ENCODE assay signal across 22 cellular contexts in the genomic region with DNA sequence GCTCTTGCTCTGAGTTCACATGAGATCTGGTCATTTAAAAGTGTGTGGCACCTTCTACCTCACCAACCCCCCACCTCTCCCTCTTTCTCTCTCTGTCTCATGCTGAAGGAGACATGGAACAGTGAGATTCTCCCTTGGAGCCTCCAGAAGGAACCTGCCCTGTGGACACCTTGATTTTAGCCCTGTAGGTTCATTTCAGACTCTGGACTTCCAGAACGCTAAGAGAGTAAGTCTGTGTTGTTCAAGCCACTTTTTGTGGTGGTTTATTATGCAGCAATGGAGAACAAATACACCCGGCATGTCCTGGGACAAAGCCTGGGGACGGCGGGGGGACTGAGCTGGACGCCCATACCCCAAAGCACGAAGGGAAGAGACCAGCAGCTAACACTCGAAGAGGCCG. TPM values are rescaled to one million over a fixed set of nuclear protein-coding genes. Genes with fewer than 3 reads are reported as not detected.
DNase-seq lines count a peak whose midpoint lies in the region; ATAC-seq, FAIRE-seq and TF ChIP-seq lines count a peak whose summit lies in the region.
"Had no signal": no experiment of that assay in that cellular context is flagged by ENCODE, and none has a peak within 500 bp of the region (broad histone marks: within the 10 kb centered on the region; RNA-seq: fewer than 3 reads in every experiment).

No MANE protein-coding gene starts in this region.

- H3K4me1 ChIP-seq in H1 (replicated peaks in 1 of 4; ENCODE audit: control insufficient read depth in 3 of 4, insufficient read depth in 4 of 4, low read length in 3 of 4) (peaks cover 7 to 18% (median 13%) of the 10 kb centered on the region in 4 experiments), spleen (peaks cover 8 to 53% (median 37%) of the 10 kb centered on the region in 6 donors)

- H3K4me3 Mint-ChIP-seq in activated CD8-positive, alpha-beta memory T cell treated with anti-CD3 and anti-CD28 coated beads, Interleukin-2, amount 10 ng/mL, durations not matched to agents 7 days and 5 days: no peak overlapping the region
- no peak overlapping the region for H3K4me3 Mint-ChIP-seq in stimulated activated memory B cell treated with anti-CD40 and anti-IgM and Interleukin-4, amounts not matched to agents 10 μg/mL and 1 μg/mL and 100 μg/mL, for 72 hours
- H3K4me3 Mint-ChIP-seq: B cell; CD4-positive, alpha-beta memory T cell had no signal

- peaks cover 0 to 3% (median 0%) of the 10 kb centered on the region in 4 experiments; a peak in 1 of 7 replicates for H3K27me3 ChIP-seq in H1 (replicated peaks in 1 of 4; ENCODE audit: control insufficient read depth in 3 of 4, extremely low read depth in 1 of 4, insufficient read depth in 3 of 4, low read length in 3 of 4)
- no peaks in the 10 kb centered on the region for H3K27me3 ChIP-seq in spleen (replicated peaks in 1 of 7)

- FAIRE-seq in GM12891 (lab: Jason Lieb, UNC) (peak; percentile 61), H1 (lab: Jason Lieb, UNC) (no peak)

- H4K20me1 ChIP-seq in H1 (replicated peaks in 1 of 2; ENCODE audit: control insufficient read depth in 1 of 2, insufficient read depth in 2 of 2, low read length in 2 of 2): no peaks in the 10 kb centered on the region

- no peak overlapping the region for H3K27ac Mint-ChIP-seq in activated CD8-positive, alpha-beta memory T cell treated with anti-CD3 and anti-CD28 coated beads, Interleukin-2, amount 10 ng/mL, durations not matched to agents 7 days and 5 days
- H3K27ac Mint-ChIP-seq in stimulated activated memory B cell treated with anti-CD40 and anti-IgM and Interleukin-4, amounts not matched to agents 10 μg/mL and 1 μg/mL and 100 μg/mL, for 72 hours: no peak overlapping the region
- H3K27ac Mint-ChIP-seq: B cell had no signal

- no peak overlapping the region for H3K4ac ChIP-seq in H1 (replicated peaks; ENCODE audit: insufficient read length, low read depth, low read length)

- TF ChIP-seq RAD21 in H1 (IDR thresholded peaks at IDR 0.05 in 1 of 2, conservative IDR thresholded peaks at IDR 0.05 in 1 of 2; ENCODE audit: low read depth in 2 of 2, low read length in 2 of 2): no peak

- peak overlapping the region; percentile 41; the same call in 1 of the 2 replicates for H2BK12ac ChIP-seq in H1 (ENCODE audit: low read depth, low read length)

- WGBS in H1 (ENCODE audit: extremely low coverage in 1 of 2, insufficient coverage in 1 of 2, insufficient read length in 1 of 2, insufficient replicate concordance in 2 of 2, low coverage in 1 of 2, low lambda C conversion rate in 2 of 2, missing lambda C conversion rate in 1 of 2), 2 experiments: 79% methylated on average over 7 of the region's 8 CpGs; no CpG with 5 or more reads in 1 of the 2 experiments
- WGBS in spleen, 5 donors: 81 to 88% (median 83%) methylated on average over 7 to 8 of the region's 8 CpGs

- no peak overlapping the region for H3K9ac ChIP-seq in H1 (replicated peaks in 1 of 4; ENCODE audit: extremely low read depth in 1 of 4, low read depth in 3 of 4, low read length in 3 of 4)

- no peaks in the 10 kb centered on the region for H3K36me3 Mint-ChIP-seq in activated CD8-positive, alpha-beta memory T cell treated with anti-CD3 and anti-CD28 coated beads, Interleukin-2, amount 10 ng/mL, durations not matched to agents 7 days and 5 days
- H3K36me3 Mint-ChIP-seq in stimulated activated memory B cell treated with anti-CD40 and anti-IgM and Interleukin-4, amounts not matched to agents 10 μg/mL and 1 μg/mL and 100 μg/mL, for 72 hours: no peaks in the 10 kb centered on the region
- H3K36me3 Mint-ChIP-seq: CD4-positive, alpha-beta memory T cell had no signal

- no peak overlapping the region for H4K91ac ChIP-seq in H1 (replicated peaks; ENCODE audit: insufficient read length, low read length)

- TF ChIP-seq CTCF in H1 (IDR thresholded peaks at IDR 0.05; ENCODE audit: control extremely low read depth in 1 of 3, insufficient read depth in 1 of 3, low read depth in 1 of 3, low read length in 3 of 3) (no peak), spleen (IDR thresholded peaks at IDR 0.05 in 8 of 11, conservative IDR thresholded peaks at IDR 0.05 in 3 of 11) (no peak)

- H3K36me3 ChIP-seq in H1 (ENCODE audit: control insufficient read depth in 2 of 4, insufficient read depth in 4 of 4, low read length in 3 of 4) (no peaks in the 10 kb centered on the region; a peak in 1 of 8 replicates), spleen (no peaks in the 10 kb centered on the region)

- intact Hi-C loops in spleen (cut with DNase I; ENCODE audit: low total_unique reads): no loop called here

- H3K4me3 ChIP-seq in H1 (ENCODE audit: extremely low read depth in 1 of 4, insufficient read depth in 2 of 4, low read depth in 3 of 4, low read length in 4 of 4): no peak overlapping the region
- H3K4me3 ChIP-seq in spleen: no peak overlapping the region
- H3K4me3 ChIP-seq: PC-9 had no signal

- H3K79me2 ChIP-seq in H1 (ENCODE audit: control insufficient read depth in 1 of 2, insufficient read depth in 2 of 2, low read length in 2 of 2): no peaks in the 10 kb centered on the region

- peak overlapping the region; percentile 48; the same call in 1 of the 2 replicates for H2BK20ac ChIP-seq in H1 (ENCODE audit: low read length)

- no peak overlapping the region for H2BK15ac ChIP-seq in H1 (ENCODE audit: low read length)

- no peak overlapping the region for H4K8ac ChIP-seq in H1 (ENCODE audit: extremely low read depth, insufficient read depth, low read length)

- no peak overlapping the region for H4K5ac ChIP-seq in H1 (ENCODE audit: insufficient read length, low read depth, low read length)

- ATAC-seq in activated CD8-positive, alpha-beta memory T cell treated with anti-CD3 and anti-CD28 coated beads, Interleukin-2, amount 10 ng/mL, durations not matched to agents 7 days and 5 days: no peak
- no peak for ATAC-seq in HG03159 (IDR thresholded peaks at IDR 0.05; ENCODE audit: unreplicated experiment)
- ATAC-seq in GM18870 (IDR thresholded peaks at IDR 0.05; ENCODE audit: unreplicated experiment): no peak
- no peak for ATAC-seq in stimulated activated memory B cell treated with anti-CD40 and anti-IgM and Interleukin-4, amounts not matched to agents 10 μg/mL and 1 μg/mL and 100 μg/mL, for 72 hours

- CTCF ChIA-PET in activated CD8-positive, alpha-beta memory T cell treated with anti-CD3 and anti-CD28 coated beads, Interleukin-2, amount 10 ng/mL, durations not matched to agents 7 days and 5 days (lab: Charles Lee): interaction anchor here (0.6 kb wide), 1 partner anchor 8 kb away, joined by 3 read pairs; no protein-coding TSS in a partner anchor
- CTCF ChIA-PET in H1 (lab: Charles Lee; ENCODE audit: partially characterized antibody): interaction anchor here (0.9 to 1.0 kb wide), 2 partner anchors 14 to 72 kb away, joined by 3 read pairs; no protein-coding TSS in a partner anchor

- H3K14ac ChIP-seq in H1 (ENCODE audit: insufficient read length): no peak overlapping the region

- no peaks in the 10 kb centered on the region; the same call in 1 of the 2 replicates for H3K23me2 ChIP-seq in H1 (ENCODE audit: low read depth, low read length)

- no peak overlapping the region for H3K4me2 ChIP-seq in H1 (ENCODE audit: insufficient read depth in 1 of 2, low read depth in 2 of 2, low read length in 2 of 2)
- H3K4me2 ChIP-seq: PC-9 had no signal

- H2BK5ac ChIP-seq in H1 (ENCODE audit: low read depth, low read length): no peak overlapping the region

- TF ChIP-seq POLR2A in GM12891 (IDR thresholded peaks at IDR 0.05; ENCODE audit: low read depth, low read length) (no peak), H1 (IDR thresholded peaks at IDR 0.05; ENCODE audit: control extremely low read depth in 1 of 2, low read depth in 2 of 2, low read length in 2 of 2) (no peak), spleen (IDR thresholded peaks at IDR 0.05) (no peak)

- TF ChIP-seq EP300 in H1 (IDR thresholded peaks at IDR 0.05; ENCODE audit: borderline replicate concordance in 1 of 2, low read depth in 2 of 2, low read length in 2 of 2): no peak

- H3K79me1 ChIP-seq in H1 (ENCODE audit: low read depth, low read length): no peaks in the 10 kb centered on the region; the same call in 1 of the 2 replicates

- H3K23ac ChIP-seq in H1 (ENCODE audit: insufficient read length): no peak overlapping the region

- H3K56ac ChIP-seq in H1 (replicated peaks; ENCODE audit: insufficient read length, low read depth, low read length): no peak overlapping the region

- H2BK120ac ChIP-seq in H1 (replicated peaks; ENCODE audit: low read depth, low read length): no peak overlapping the region

- no peak overlapping the region for H2AFZ ChIP-seq in H1 (ENCODE audit: low read length)
- H2AFZ ChIP-seq: PC-9 had no signal

- POLR2A ChIA-PET in H1 (lab: Charles Lee; ENCODE audit: partially characterized antibody): interaction anchor here (1.9 kb wide), 1 partner anchor 24 kb away, joined by 6 read pairs; a partner anchor contains a TSS

- H3K4me1 Mint-ChIP-seq in activated CD8-positive, alpha-beta memory T cell treated with anti-CD3 and anti-CD28 coated beads, Interleukin-2, amount 10 ng/mL, durations not matched to agents 7 days and 5 days: peaks cover 47% of the 10 kb centered on the region
- peaks cover 40% of the 10 kb centered on the region for H3K4me1 Mint-ChIP-seq in stimulated activated memory B cell treated with anti-CD40 and anti-IgM and Interleukin-4, amounts not matched to agents 10 μg/mL and 1 μg/mL and 100 μg/mL, for 72 hours

- no peak overlapping the region for H3K18ac ChIP-seq in H1 (ENCODE audit: extremely low read depth, low read length)

- no peak overlapping the region for H3K27ac ChIP-seq in H1 (ENCODE audit: low read depth, low read length)
- peak overlapping the region in 7 of 8 donors; percentile 9 to 57 (median 26) for H3K27ac ChIP-seq in spleen
- H3K27ac ChIP-seq: PC-9 had no signal

- peaks cover 2% of the 10 kb centered on the region for H3K27me3 Mint-ChIP-seq in activated CD8-positive, alpha-beta memory T cell treated with anti-CD3 and anti-CD28 coated beads, Interleukin-2, amount 10 ng/mL, durations not matched to agents 7 days and 5 days
- no peaks in the 10 kb centered on the region for H3K27me3 Mint-ChIP-seq in stimulated activated memory B cell treated with anti-CD40 and anti-IgM and Interleukin-4, amounts not matched to agents 10 μg/mL and 1 μg/mL and 100 μg/mL, for 72 hours

- H3K9me3 Mint-ChIP-seq in activated CD8-positive, alpha-beta memory T cell treated with anti-CD3 and anti-CD28 coated beads, Interleukin-2, amount 10 ng/mL, durations not matched to agents 7 days and 5 days (ENCODE audit: low read depth): no peaks in the 10 kb centered on the region
- H3K9me3 Mint-ChIP-seq in stimulated activated memory B cell treated with anti-CD40 and anti-IgM and Interleukin-4, amounts not matched to agents 10 μg/mL and 1 μg/mL and 100 μg/mL, for 72 hours: no peaks in the 10 kb centered on the region
- H3K9me3 Mint-ChIP-seq: CD4-positive, alpha-beta memory T cell had no signal

- 0 out of 4 replicates have a peak, but pooled peaks cover 0 to 2% of the 10 kb centered on the region in 2 experiments for H3K9me3 ChIP-seq in H1 (ENCODE audit: insufficient read depth in 2 of 2, low read depth in 1 of 2, low read length in 1 of 2)
- H3K9me3 ChIP-seq in spleen: no peaks in the 10 kb centered on the region

- peak; percentile 5 for DNase-seq in activated CD8-positive, alpha-beta memory T cell treated with anti-CD3 and anti-CD28 coated beads, Interleukin-2, amount 10 ng/mL, durations not matched to agents 7 days and 5 days
- no peak for DNase-seq in activated CD8-positive, alpha-beta memory T cell treated with anti-CD3 and anti-CD28 coated beads, Interleukin-2, amount 50 U/mL, for 48 hours
- no peak for DNase-seq in GM12891 (ENCODE audit: insufficient read length, low spot score)
- no peak for DNase-seq in H1 (ENCODE audit: low read depth in 1 of 2, low spot score in 2 of 2)
- no peak for DNase-seq in spleen
- DNase-seq: 8988T; CD4-positive, alpha-beta memory T cell; DMS153; GF-D8; KG1; NCI-H1417; NCI-H187; NCI-H2107; NCI-H510A treated with DMSO at 0.1 percent for 48 hours; NCI-H774; PC-9 had no signal

- peak overlapping the region; percentile 39; the same call in 1 of the 2 replicates for H2AK5ac ChIP-seq in H1 (ENCODE audit: low read depth, low read length)

RNA-seq across cellular contexts. Expression of a gene that starts 20.7 kb away (rescaled TPM):
- total RNA-seq in activated CD8-positive, alpha-beta memory T cell treated with anti-CD3 and anti-CD28 coated beads, Interleukin-2, amount 10 ng/mL, durations not matched to agents 7 days and 5 days: 10 to 100 TPM in 1 of 2 experiments, 1 to 10 TPM in 1; 9.9 to 13.1 TPM
- polyA plus RNA-seq in GM12891 (2012; ENCODE audit: low read depth, missing spikeins): 4.8 TPM
- not detected in 2 replicates for total RNA-seq in H1 (2021; fragmentation: NEBNext Ultra II Directional; extraction: Animal tissue kit (Norgen Biotek cat#: 25700))
- not detected in 2 replicates for polyA plus RNA-seq in H1 (2011; rRNA removed)
- not detected for polyA plus RNA-seq in H1 (2011; cell fraction: cytosol; rRNA removed)
- polyA plus RNA-seq in H1 (2011; cell fraction: nucleus; rRNA removed): not detected
- polyA plus RNA-seq in H1 (2012, experiment 1 of 2): not detected in 4 replicates
- not detected for polyA plus RNA-seq in H1 (2012, experiment 2 of 2)
- not detected for polyA plus RNA-seq in H1 (2013, experiment 1 of 2)
- 0.02 TPM for polyA plus RNA-seq in H1 (2013, experiment 2 of 2)
- not detected in 2 replicates for polyA minus RNA-seq in H1 (2011; rRNA and poly(A)+ RNA removed)
- not detected for polyA minus RNA-seq in H1 (2011; cell fraction: cytosol; rRNA and poly(A)+ RNA removed)
- polyA minus RNA-seq in H1 (2011; cell fraction: nucleus; rRNA and poly(A)+ RNA removed): 0.20 TPM
- total RNA-seq in spleen: 10 to 100 TPM; 47.6 to 96.0 (median 65.3) TPM
- polyA plus RNA-seq in spleen: 10 to 100 TPM; 10.9 to 27.3 (median 14.7) TPM
- total RNA-seq: H4, M059J, PC-9 had no signal

RNA-seq across cellular contexts. Expression of a gene that starts 50.6 kb away (rescaled TPM):
- 1 to 10 TPM; 7.5 to 8.4 TPM for total RNA-seq in activated CD8-positive, alpha-beta memory T cell treated with anti-CD3 and anti-CD28 coated beads, Interleukin-2, amount 10 ng/mL, durations not matched to agents 7 days and 5 days
- polyA plus RNA-seq in GM12891 (2012; ENCODE audit: low read depth, missing spikeins): 9.7 TPM
- 21.5 and 24.9 TPM in 2 replicates for total RNA-seq in H1 (2021; fragmentation: NEBNext Ultra II Directional; extraction: Animal tissue kit (Norgen Biotek cat#: 25700))
- polyA plus RNA-seq in H1 (2011; rRNA removed): 13.6 and 22.5 TPM in 2 replicates
- polyA plus RNA-seq in H1 (2011; cell fraction: cytosol; rRNA removed): 23.8 TPM
- 26.9 TPM for polyA plus RNA-seq in H1 (2011; cell fraction: nucleus; rRNA removed)
- polyA plus RNA-seq in H1 (2012, experiment 1 of 2): 12.3 to 21.8 TPM (median 20.3 TPM) in 4 replicates
- polyA plus RNA-seq in H1 (2012, experiment 2 of 2): 13.0 TPM
- polyA plus RNA-seq in H1 (2013, experiment 1 of 2): 9.1 TPM
- polyA plus RNA-seq in H1 (2013, experiment 2 of 2): 8.5 TPM
- 2.5 and 2.9 TPM in 2 replicates for polyA minus RNA-seq in H1 (2011; rRNA and poly(A)+ RNA removed)
- 21.4 TPM for polyA minus RNA-seq in H1 (2011; cell fraction: cytosol; rRNA and poly(A)+ RNA removed)
- 15.7 TPM for polyA minus RNA-seq in H1 (2011; cell fraction: nucleus; rRNA and poly(A)+ RNA removed)
- total RNA-seq in spleen: 1 to 10 TPM; 2.2 to 5.7 (median 4.5) TPM
- 1 to 10 TPM; 2.0 to 2.9 (median 2.6) TPM for polyA plus RNA-seq in spleen

Comparison
In these comparisons a context has a peak if more than half of its experiments do, and no peak if none do; other contexts are left out.
1. RNA of a gene that starts 20.7 kb away (total RNA-seq): 47.6 to 96.0 TPM in spleen and 9.9 to 13.1 TPM in activated CD8-positive, alpha-beta memory T cell treated with anti-CD3 and anti-CD28 coated beads, Interleukin-2, amount 10 ng/mL, durations not matched to agents 7 days and 5 days; not detected in H1; every median in the first group is over 10 times any median in the second.